In the genomic region with DNA sequence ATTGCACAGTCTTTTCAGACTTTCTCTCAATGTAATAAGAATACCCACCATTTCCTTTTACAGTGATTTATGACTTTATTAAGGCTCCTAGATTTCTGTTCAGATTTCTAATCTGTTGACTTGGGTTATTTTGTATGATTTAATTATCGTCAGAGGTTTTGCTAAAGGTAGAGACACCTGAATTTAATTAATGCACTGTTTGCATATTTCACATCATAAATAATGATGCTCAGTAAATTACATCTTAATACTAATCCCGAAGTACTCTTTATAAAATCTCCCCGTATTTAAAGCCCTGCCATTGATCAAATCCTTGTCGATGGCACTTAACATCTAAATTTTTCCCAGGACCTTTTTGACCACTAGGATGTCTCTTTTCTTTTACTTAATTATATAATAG, we compare ENCODE assay signal across 7 cellular contexts.
"Had no signal": no experiment of that assay in that cellular context is flagged by ENCODE, and none has a peak within 500 bp of the region (broad histone marks: within the 10 kb centered on the region; RNA-seq: fewer than 3 reads in every experiment).

No MANE protein-coding gene starts in this region.

- H3K9ac ChIP-seq: KMS-11 had no signal

- FAIRE-seq: HTR-8/SVneo had no signal

- H3K4me2 ChIP-seq: KMS-11 had no signal

- DNase-seq: Karpas-422, Kasumi-1, KBM-7, KG1 had no signal

- H3K27ac ChIP-seq: HL-60, KMS-11 had no signal
